29 cellular contexts compared by ENCODE assay signal in genomic region chr18:6997802-6998201, GRCh38.
DNase-seq lines count a peak whose midpoint lies in the region; ATAC-seq and TF ChIP-seq lines count a peak whose summit lies in the region.
"Had no signal": no experiment of that assay in that cellular context is flagged by ENCODE, and none has a peak within 500 bp of the region (broad histone marks: within the 10 kb centered on the region; RNA-seq: fewer than 3 reads in every experiment).

No MANE protein-coding gene starts in this region.

- H3K4me1 Mint-ChIP-seq in natural killer cell treated with Interleukin-12 subunit alpha and Interleukin-12 subunit beta and Interleukin-15 and Interleukin-18, amount 100 ng/mL, for 72 hours (ENCODE audit: low read depth in 2 of 2), result no peaks in the 10 kb centered on the region
- H3K4me1 Mint-ChIP-seq: activated B cell treated with CpG ODN at 0.5 μM for 24 hours; CD8-positive, alpha-beta memory T cell had no signal

- ATAC-seq in body of pancreas (peak; percentile 57), GM19351 (IDR thresholded peaks at IDR 0.05; ENCODE audit: unreplicated experiment) (no peak)
- ATAC-seq in natural killer cell treated with Interleukin-12 subunit alpha and Interleukin-12 subunit beta and Interleukin-15 and Interleukin-18, amount 100 ng/mL, for 72 hours, result peak in 1 of 2 donors; percentile 43
- ATAC-seq: Panc1, psoas muscle had no signal

- WGBS in body of pancreas, 2 donors, result 61 to 62% methylated on average over 8 of the region's 8 CpGs
- 66 to 72% methylated on average over 8 of the region's 8 CpGs for WGBS in lower leg skin, 2 donors

- H3K27me3 ChIP-seq in body of pancreas, result no peaks in the 10 kb centered on the region
- H3K27me3 ChIP-seq: BE2C, cardiac muscle cell, thyroid gland had no signal

- H3K27me3 Mint-ChIP-seq in natural killer cell treated with Interleukin-12 subunit alpha and Interleukin-12 subunit beta and Interleukin-15 and Interleukin-18, amount 100 ng/mL, for 72 hours, result no peaks in the 10 kb centered on the region

- H3K27ac Mint-ChIP-seq in natural killer cell treated with Interleukin-12 subunit alpha and Interleukin-12 subunit beta and Interleukin-15 and Interleukin-18, amount 100 ng/mL, for 72 hours, result no peak overlapping the region
- H3K27ac Mint-ChIP-seq: activated B cell treated with CpG ODN at 0.5 μM for 24 hours; activated T-helper 1 cell treated with anti-CD3 and anti-CD28 coated beads, Interleukin-12 subunit alpha, Interleukin-12 subunit beta, Interleukin-2, Interleukin-4 antibody, amounts not matched to agents 30 ng/mL and 10 ng/mL and 1 ng/mL, durations not matched to agents 14 hours and 24 hours and 36 hours; CD8-positive, alpha-beta memory T cell; dendritic cell treated with granulocyte-macrophage colony-stimulating factor and Interleukin-4, amounts not matched to agents 40 ng/mL and 50 ng/mL, for 4 days; endodermal cell; stimulated activated naive CD8-positive, alpha-beta T cell treated with anti-CD3 and anti-CD28 coated beads, Interleukin-15, Interleukin-2, amounts not matched to agents 100 ng/mL and 50 ng/mL, for 24 hours had no signal

- H3K4me3 ChIP-seq in body of pancreas (no peak overlapping the region), lower leg skin (ENCODE audit: low read depth, poor library complexity, severe bottlenecking) (no peak overlapping the region)
- H3K4me3 ChIP-seq: cardiac muscle cell, esophagus muscularis mucosa, left ventricle myocardium inferior, psoas muscle, thyroid gland had no signal

- no peak overlapping the region for H3K27ac ChIP-seq in body of pancreas
- H3K27ac ChIP-seq: cardiac muscle cell, esophagus muscularis mucosa, left ventricle myocardium inferior, psoas muscle, thyroid gland had no signal

- no peaks in the 10 kb centered on the region for H3K36me3 ChIP-seq in body of pancreas (replicated peaks in 1 of 2; ENCODE audit: insufficient read depth in 1 of 2, low read depth in 2 of 2)
- H3K36me3 ChIP-seq: BE2C, esophagus muscularis mucosa, left ventricle myocardium inferior, thyroid gland had no signal

- intact Hi-C loops in body of pancreas (cut with DNase I) (no loop called here), lower leg skin (cut with DNase I; ENCODE audit: low total_unique reads) (no loop called here)

- TF ChIP-seq CTCF in body of pancreas (IDR thresholded peaks at IDR 0.05) (no peak), lower leg skin (IDR thresholded peaks at IDR 0.05) (no peak)

- in situ Hi-C loops in KBM-7 (cut with MboI; ENCODE audit: low pct_unique_long_range_greater_than_20kb, low sequenced_read_pairs), result no loop called here

- DNase-seq in AG20443 (ENCODE audit: low spot score), result peak; percentile 29
- peak; percentile 5 for DNase-seq in KBM-7
- DNase-seq in body of pancreas, result peak in 3 of 4 donors; percentile 15 to 52 (median 41)
- DNase-seq in natural killer cell treated with Interleukin-12 subunit alpha and Interleukin-12 subunit beta and Interleukin-15 and Interleukin-18, amount 100 ng/mL, for 72 hours (ENCODE audit: low spot score), result no peak
- no peak for DNase-seq in KG1 (lab: John Stamatoyannopoulos, UW)
- no peak for DNase-seq in lower leg skin (ENCODE audit: low spot score in 2 of 2)
- no peak for DNase-seq in Ammon's horn (ENCODE audit: low spot score)
- DNase-seq: activated B cell treated with CpG ODN at 0.5 μM for 24 hours; activated naive CD4-positive, alpha-beta T cell treated with anti-CD3 and anti-CD28 coated beads, Interleukin-2, amount 50 U/mL, for 16 hours; BE2C; CD8-positive, alpha-beta memory T cell; DMS153; endodermal cell; left ventricle myocardium inferior; NCI-H1092; NCI-H187; NCI-H2171 treated with DMSO at 0.1 percent for 48 hours; NCI-H510A treated with DMSO at 0.1 percent for 48 hours; psoas muscle; SIG-M5; SW 1271; thyroid gland had no signal

- no peaks in the 10 kb centered on the region for H3K9me3 ChIP-seq in body of pancreas
- H3K9me3 ChIP-seq: BE2C, esophagus muscularis mucosa, left ventricle myocardium inferior, psoas muscle, thyroid gland had no signal

- TF ChIP-seq POLR2A in body of pancreas (IDR thresholded peaks at IDR 0.05) (no peak), lower leg skin (IDR thresholded peaks at IDR 0.05) (no peak)

- no peaks in the 10 kb centered on the region for H3K36me3 Mint-ChIP-seq in natural killer cell treated with Interleukin-12 subunit alpha and Interleukin-12 subunit beta and Interleukin-15 and Interleukin-18, amount 100 ng/mL, for 72 hours
- H3K36me3 Mint-ChIP-seq: CD8-positive, alpha-beta memory T cell had no signal

- no peaks in the 10 kb centered on the region for H3K9me3 Mint-ChIP-seq in natural killer cell treated with Interleukin-12 subunit alpha and Interleukin-12 subunit beta and Interleukin-15 and Interleukin-18, amount 100 ng/mL, for 72 hours
- H3K9me3 Mint-ChIP-seq: activated B cell treated with CpG ODN at 0.5 μM for 24 hours; activated T-helper 1 cell treated with anti-CD3 and anti-CD28 coated beads, Interleukin-12 subunit alpha, Interleukin-12 subunit beta, Interleukin-2, Interleukin-4 antibody, amounts not matched to agents 30 ng/mL and 10 ng/mL and 1 ng/mL, durations not matched to agents 14 hours and 24 hours and 36 hours; dendritic cell treated with granulocyte-macrophage colony-stimulating factor and Interleukin-4, amounts not matched to agents 40 ng/mL and 50 ng/mL, for 4 days; endodermal cell; stimulated activated naive CD8-positive, alpha-beta T cell treated with anti-CD3 and anti-CD28 coated beads, Interleukin-15, Interleukin-2, amounts not matched to agents 100 ng/mL and 50 ng/mL, for 24 hours had no signal

- no peaks in the 10 kb centered on the region for H3K4me1 ChIP-seq in body of pancreas
- H3K4me1 ChIP-seq: BE2C, esophagus muscularis mucosa, left ventricle myocardium inferior, psoas muscle, thyroid gland had no signal

- H3K4me3 Mint-ChIP-seq in natural killer cell treated with Interleukin-12 subunit alpha and Interleukin-12 subunit beta and Interleukin-15 and Interleukin-18, amount 100 ng/mL, for 72 hours, result peak overlapping the region; percentile 13
- H3K4me3 Mint-ChIP-seq: activated B cell treated with CpG ODN at 0.5 μM for 24 hours; activated T-helper 1 cell treated with anti-CD3 and anti-CD28 coated beads, Interleukin-12 subunit alpha, Interleukin-12 subunit beta, Interleukin-2, Interleukin-4 antibody, amounts not matched to agents 30 ng/mL and 10 ng/mL and 1 ng/mL, durations not matched to agents 14 hours and 24 hours and 36 hours; CD8-positive, alpha-beta memory T cell; dendritic cell treated with granulocyte-macrophage colony-stimulating factor and Interleukin-4, amounts not matched to agents 40 ng/mL and 50 ng/mL, for 4 days; endodermal cell; stimulated activated naive CD8-positive, alpha-beta T cell treated with anti-CD3 and anti-CD28 coated beads, Interleukin-15, Interleukin-2, amounts not matched to agents 100 ng/mL and 50 ng/mL, for 24 hours had no signal

Comparison
In these comparisons a context has a peak if more than half of its experiments do, and no peak if none do; other contexts are left out.
1. DNase-seq: peak in AG20443 (single experiment), KBM-7 (single experiment) and body of pancreas (3 of 4); none in natural killer cell treated with Interleukin-12 subunit alpha and Interleukin-12 subunit beta and Interleukin-15 and Interleukin-18, amount 100 ng/mL, for 72 hours (single experiment), KG1 (single experiment), lower leg skin (0 of 2) and Ammon's horn (single experiment).